11 cellular contexts compared by ENCODE assay signal in genomic region chr1:2127181-2128145, GRCh38.
DNase-seq lines count a peak whose midpoint lies in the region; ATAC-seq, FAIRE-seq and TF ChIP-seq lines count a peak whose summit lies in the region.
"Had no signal": no experiment of that assay in that cellular context is flagged by ENCODE, and none has a peak within 500 bp of the region (broad histone marks: within the 10 kb centered on the region; RNA-seq: fewer than 3 reads in every experiment).

No MANE protein-coding gene starts in this region.

- no peak overlapping the region for H2BK20ac ChIP-seq in H1 (ENCODE audit: low read length)

- H3K36me3 ChIP-seq in H1 (ENCODE audit: control insufficient read depth in 2 of 4, insufficient read depth in 4 of 4, low read length in 3 of 4) (no peaks in the 10 kb centered on the region), osteoblast (ENCODE audit: insufficient read depth, low read length) (no peaks in the 10 kb centered on the region), GM23338 (ENCODE audit: insufficient read depth) (no peaks in the 10 kb centered on the region)
- H3K36me3 ChIP-seq: ovary had no signal

- H3K4me3 ChIP-seq in H1 (ENCODE audit: extremely low read depth in 1 of 4, insufficient read depth in 2 of 4, low read depth in 3 of 4, low read length in 4 of 4) (no peak overlapping the region), osteoblast (ENCODE audit: insufficient read depth, low read length) (no peak overlapping the region), GM23338 (no peak overlapping the region)
- H3K4me3 ChIP-seq: ovary had no signal

- no peak for FAIRE-seq in H1 (lab: Jason Lieb, UNC)

- POLR2A ChIA-PET in CD4-positive, alpha-beta T cell (lab: Charles Lee), result interaction anchor here (1.1 kb wide), 1 partner anchor 36 kb away, joined by 3 read pairs; no protein-coding TSS in a partner anchor
- POLR2A ChIA-PET in H1 (lab: Charles Lee; ENCODE audit: partially characterized antibody), result interaction anchor here (1.3 to 2.4 kb wide), 3 partner anchors 11 to 47 kb away, joined by 7 to 8 read pairs (median 7); no protein-coding TSS in a partner anchor

- H3K9me2 ChIP-seq in GM23338 (ENCODE audit: insufficient read depth), result no peaks in the 10 kb centered on the region

- peaks cover 2 to 6% of the 10 kb centered on the region in 2 experiments for H4K20me1 ChIP-seq in H1 (replicated peaks in 1 of 2; ENCODE audit: control insufficient read depth in 1 of 2, insufficient read depth in 2 of 2, low read length in 2 of 2)
- no peaks in the 10 kb centered on the region for H4K20me1 ChIP-seq in osteoblast (ENCODE audit: insufficient read depth, low read length)
- peaks cover 9% of the 10 kb centered on the region for H4K20me1 ChIP-seq in GM23338 (replicated peaks; ENCODE audit: insufficient read depth)

- H3K23ac ChIP-seq in H1 (ENCODE audit: insufficient read length), result peak overlapping the region; percentile 15

- no peaks in the 10 kb centered on the region; the same call in 1 of the 2 replicates for H3K23me2 ChIP-seq in H1 (ENCODE audit: low read depth, low read length)

- H3K79me2 ChIP-seq in H1 (ENCODE audit: control insufficient read depth in 1 of 2, insufficient read depth in 2 of 2, low read length in 2 of 2), result no peaks in the 10 kb centered on the region; a peak in 1 of 4 replicates
- no peaks in the 10 kb centered on the region for H3K79me2 ChIP-seq in osteoblast (ENCODE audit: insufficient read depth, low read length)
- peaks cover 13% of the 10 kb centered on the region; the same call in 1 of the 2 replicates for H3K79me2 ChIP-seq in GM23338 (replicated peaks; ENCODE audit: insufficient read depth)

- H3K27me3 Mint-ChIP-seq in CD4-positive, alpha-beta T cell, result no peaks in the 10 kb centered on the region
- peaks cover 10% of the 10 kb centered on the region for H3K27me3 Mint-ChIP-seq in GM23338 (ENCODE audit: insufficient read depth, low read depth, poor library complexity)

- H3K18ac ChIP-seq in H1 (ENCODE audit: extremely low read depth, low read length), result no peak overlapping the region

- no peak for TF ChIP-seq RAD21 in H1 (IDR thresholded peaks at IDR 0.05 in 1 of 2, conservative IDR thresholded peaks at IDR 0.05 in 1 of 2; ENCODE audit: low read depth in 2 of 2, low read length in 2 of 2)

- no peak overlapping the region for H4K5ac ChIP-seq in H1 (ENCODE audit: insufficient read length, low read depth, low read length)

- H2AK5ac ChIP-seq in H1 (ENCODE audit: low read depth, low read length), result no peak overlapping the region

- TF ChIP-seq EP300 in H1 (IDR thresholded peaks at IDR 0.05; ENCODE audit: borderline replicate concordance in 1 of 2, low read depth in 2 of 2, low read length in 2 of 2), result no peak

- H3K4me2 ChIP-seq in H1 (ENCODE audit: insufficient read depth in 1 of 2, low read depth in 2 of 2, low read length in 2 of 2) (no peak overlapping the region), osteoblast (ENCODE audit: insufficient read depth, low read length) (no peak overlapping the region), GM23338 (no peak overlapping the region)

- peaks cover 7% of the 10 kb centered on the region for H3K79me1 ChIP-seq in H1 (ENCODE audit: low read depth, low read length)

- H3K9me3 ChIP-seq in CD4-positive, alpha-beta T cell (ENCODE audit: control insufficient read depth, low read length), result no peaks in the 10 kb centered on the region
- H3K9me3 ChIP-seq in H1 (ENCODE audit: insufficient read depth in 2 of 2, low read depth in 1 of 2, low read length in 1 of 2), result no peaks in the 10 kb centered on the region
- no peaks in the 10 kb centered on the region for H3K9me3 ChIP-seq in osteoblast (ENCODE audit: low read depth, low read length)
- H3K9me3 ChIP-seq: ovary had no signal

- DNase-seq in CD4-positive, alpha-beta T cell, result no peak
- DNase-seq in NOMO-1 treated with DMSO at 0.1 percent for 48 hours (lab: John Stamatoyannopoulos, UW; ENCODE audit: unreplicated experiment) (peak; percentile 67), H1 (ENCODE audit: low read depth in 1 of 2, low spot score in 2 of 2) (no peak), osteoblast (ENCODE audit: insufficient read length, low spot score, missing footprints) (peak; percentile 75), mesenteric fat pad (ENCODE audit: low spot score) (no peak), GM23338 (ENCODE audit: low spot score) (no peak), kidney tubule cell (ENCODE audit: low spot score) (no peak), SW480 (ENCODE audit: low spot score) (no peak)
- DNase-seq: DMS153, NCI-H774 had no signal

- H3K27ac ChIP-seq in CD4-positive, alpha-beta T cell (ENCODE audit: low read depth, low read length), result no peak overlapping the region
- H3K27ac ChIP-seq in H1 (ENCODE audit: low read depth, low read length), result no peak overlapping the region
- H3K27ac ChIP-seq in osteoblast (ENCODE audit: low read depth, low read length), result no peak overlapping the region
- H3K27ac ChIP-seq in GM23338 (ENCODE audit: low read depth), result no peak overlapping the region
- H3K27ac ChIP-seq: ovary had no signal

- H3K56ac ChIP-seq in H1 (replicated peaks; ENCODE audit: insufficient read length, low read depth, low read length), result no peak overlapping the region

- H3K4ac ChIP-seq in H1 (replicated peaks; ENCODE audit: insufficient read length, low read depth, low read length), result no peak overlapping the region

- no peak overlapping the region for H3K27ac Mint-ChIP-seq in CD4-positive, alpha-beta T cell
- no peak overlapping the region; the same call in 1 of the 2 replicates for H3K27ac Mint-ChIP-seq in GM23338

- no peak overlapping the region for H2BK15ac ChIP-seq in H1 (ENCODE audit: low read length)

- peak overlapping the region; percentile 77 for H3K4me3 Mint-ChIP-seq in CD4-positive, alpha-beta T cell
- H3K4me3 Mint-ChIP-seq in GM23338, result no peak overlapping the region

- intact Hi-C loops in CD4-positive, alpha-beta T cell (cut with DNase I, micrococcal nuclease), result no loop called here

- no peak overlapping the region for H2AFZ ChIP-seq in H1 (ENCODE audit: low read length)
- no peak overlapping the region for H2AFZ ChIP-seq in osteoblast (ENCODE audit: low read length)
- no peak overlapping the region for H2AFZ ChIP-seq in GM23338

- peaks cover 11% of the 10 kb centered on the region for H3F3A ChIP-seq in GM23338 (replicated peaks; ENCODE audit: low read depth)

- peaks cover 19% of the 10 kb centered on the region for H3K4me1 Mint-ChIP-seq in CD4-positive, alpha-beta T cell (ENCODE audit: low read depth)
- peaks cover 23% of the 10 kb centered on the region for H3K4me1 Mint-ChIP-seq in GM23338

- no peaks in the 10 kb centered on the region for H3K36me3 Mint-ChIP-seq in CD4-positive, alpha-beta T cell (ENCODE audit: low read depth)
- H3K36me3 Mint-ChIP-seq in GM23338 (ENCODE audit: low read depth), result peaks cover 3% of the 10 kb centered on the region; the same call in 1 of the 3 replicates

- no peak overlapping the region for H4K91ac ChIP-seq in H1 (replicated peaks; ENCODE audit: insufficient read length, low read length)

- no peak overlapping the region for H3K14ac ChIP-seq in H1 (ENCODE audit: insufficient read length)

- no peak overlapping the region for H4K8ac ChIP-seq in H1 (ENCODE audit: extremely low read depth, insufficient read depth, low read length)

- no peaks in the 10 kb centered on the region for H3K9me3 Mint-ChIP-seq in CD4-positive, alpha-beta T cell
- H3K9me3 Mint-ChIP-seq in GM23338, result peaks cover 4% of the 10 kb centered on the region; the same call in 2 of the 3 replicates

- CTCF ChIA-PET in CD4-positive, alpha-beta T cell (lab: Charles Lee), result interaction anchor here (2.1 kb wide), 1 partner anchor 13 kb away, joined by 7 read pairs; no protein-coding TSS in a partner anchor
- CTCF ChIA-PET in H1 (lab: Charles Lee; ENCODE audit: partially characterized antibody), result interaction anchor here (1.1 to 6.3 kb wide), 9 partner anchors 12 to 47 kb away, joined by 3 to 51 read pairs (median 5); no protein-coding TSS in a partner anchor

- 0 out of 2 replicates have a peak overlapping the region, but pooled peaks have one; percentile 9 for H2BK12ac ChIP-seq in H1 (ENCODE audit: low read depth, low read length)

- H3K9ac ChIP-seq in H1 (replicated peaks in 1 of 4; ENCODE audit: extremely low read depth in 1 of 4, low read depth in 3 of 4, low read length in 3 of 4), result no peak overlapping the region; a peak in 1 of 7 replicates

- no peak for TF ChIP-seq POLR2A in H1 (IDR thresholded peaks at IDR 0.05; ENCODE audit: control extremely low read depth in 1 of 2, low read depth in 2 of 2, low read length in 2 of 2)

- H2BK120ac ChIP-seq in H1 (replicated peaks; ENCODE audit: low read depth, low read length), result no peak overlapping the region

- no peak overlapping the region for H2BK5ac ChIP-seq in H1 (ENCODE audit: low read depth, low read length)

- H3K27me3 ChIP-seq in CD4-positive, alpha-beta T cell (ENCODE audit: control insufficient read depth, insufficient read depth, low read length), result no peaks in the 10 kb centered on the region
- no peaks in the 10 kb centered on the region for H3K27me3 ChIP-seq in H1 (replicated peaks in 1 of 4; ENCODE audit: control insufficient read depth in 3 of 4, extremely low read depth in 1 of 4, insufficient read depth in 3 of 4, low read length in 3 of 4)
- H3K27me3 ChIP-seq in osteoblast (ENCODE audit: insufficient read depth, low read length), result peaks cover 23% of the 10 kb centered on the region
- no peaks in the 10 kb centered on the region for H3K27me3 ChIP-seq in GM23338 (ENCODE audit: insufficient read depth)
- H3K27me3 ChIP-seq: ovary had no signal

- ATAC-seq in CD4-positive, alpha-beta T cell (ENCODE audit: poor library complexity), result no peak
- no peak for ATAC-seq in GM23338

- no peak for TF ChIP-seq CTCF in CD4-positive, alpha-beta T cell (IDR thresholded peaks at IDR 0.05)
- TF ChIP-seq CTCF in H1 (IDR thresholded peaks at IDR 0.05; ENCODE audit: control extremely low read depth in 1 of 3, insufficient read depth in 1 of 3, low read depth in 1 of 3, low read length in 3 of 3) (no peak), osteoblast (IDR thresholded peaks at IDR 0.05; ENCODE audit: extremely low read depth, low read depth, low read length) (no peak), GM23338 (conservative IDR thresholded peaks at IDR 0.05; ENCODE audit: low read depth in 2 of 2) (no peak)

- 93% methylated on average over 24 of the region's 30 CpGs; no CpG with 5 or more reads in 1 of the 2 experiments for WGBS in H1 (ENCODE audit: extremely low coverage in 1 of 2, insufficient coverage in 1 of 2, insufficient read length in 1 of 2, insufficient replicate concordance in 2 of 2, low coverage in 1 of 2, low lambda C conversion rate in 2 of 2, missing lambda C conversion rate in 1 of 2), 2 experiments

- peaks cover 0 to 16% (median 7%) of the 10 kb centered on the region in 4 experiments; a peak in 5 of 7 replicates for H3K4me1 ChIP-seq in H1 (replicated peaks in 1 of 4; ENCODE audit: control insufficient read depth in 3 of 4, insufficient read depth in 4 of 4, low read length in 3 of 4)
- H3K4me1 ChIP-seq in osteoblast (ENCODE audit: insufficient read depth, low read length), result peaks cover 10% of the 10 kb centered on the region
- H3K4me1 ChIP-seq in GM23338 (ENCODE audit: insufficient read depth), result peaks cover 14% of the 10 kb centered on the region

TF ChIP-seq in H1, 55 proteins besides CTCF, POLR2A, EP300 and RAD21 (continues in another document):
- TF ChIP-seq GABPA (IDR thresholded peaks at IDR 0.05; ENCODE audit: borderline replicate concordance, insufficient read depth, low read length), result no peak

TF ChIP-seq in GM23338, 12 proteins besides CTCF, POLR2A, EP300 and RAD21 (continues in another document):
- no peak for TF ChIP-seq NANOG (IDR thresholded peaks at IDR 0.05; ENCODE audit: borderline replicate concordance)

Comparison
In these comparisons a context has a peak if more than half of its experiments do, and no peak if none do; other contexts are left out.
1. DNase-seq: peak in NOMO-1 treated with DMSO at 0.1 percent for 48 hours (single experiment) and osteoblast (single experiment); none in CD4-positive, alpha-beta T cell (0 of 10), H1 (0 of 2), mesenteric fat pad (single experiment), GM23338 (single experiment), kidney tubule cell (single experiment) and SW480 (single experiment).